1 cellular context compared by ENCODE assay signal in genomic region chr12:76084277-76085158, GRCh38.
TF ChIP-seq lines count a peak whose summit lies in the region.

Gene NAP1L1, minus strand, starts transcription at chr12:76084685. Its CDS starts 10,466 bp downstream, at chr12:76074219.

TF ChIP-seq in HepG2, 621 proteins besides CTCF, POLR2A, EP300 and RAD21 (continued from another document and continues in another):
- TF ChIP-seq ZNF567 (CRISPR knock-in tag; IDR thresholded peaks at IDR 0.05; ENCODE audit: borderline replicate concordance) (no peak), TARDBP (CRISPR knock-in tag; IDR thresholded peaks at IDR 0.05) (no peak; the same call in 1 of the 2 replicates), TBL1XR1 (IDR thresholded peaks at IDR 0.05; ENCODE audit: borderline replicate concordance, low read length, partially characterized antibody) (no peak), XBP1 (CRISPR knock-in tag; IDR thresholded peaks at IDR 0.05) (no peak), ZBTB4 (CRISPR knock-in tag; IDR thresholded peaks at IDR 0.05; ENCODE audit: borderline replicate concordance) (0 out of 2 replicates have a peak, but pooled peaks have one; percentile 48), ZKSCAN8 (CRISPR knock-in tag; IDR thresholded peaks at IDR 0.05; ENCODE audit: borderline replicate concordance) (no peak), ZNF260 (CRISPR knock-in tag; IDR thresholded peaks at IDR 0.05; ENCODE audit: borderline replicate concordance, low read depth) (no peak), SKIL (CRISPR knock-in tag; IDR thresholded peaks at IDR 0.05; ENCODE audit: borderline replicate concordance) (no peak; the same call in 1 of the 2 replicates), CERS6 (CRISPR knock-in tag; IDR thresholded peaks at IDR 0.05) (no peak), GLI4 (CRISPR knock-in tag; IDR thresholded peaks at IDR 0.05; ENCODE audit: borderline replicate concordance) (no peak), DPF2 (CRISPR knock-in tag; IDR thresholded peaks at IDR 0.05; ENCODE audit: borderline replicate concordance, low read depth) (no peak), NFKBIZ (CRISPR knock-in tag; IDR thresholded peaks at IDR 0.05) (no peak), RARG (CRISPR knock-in tag; IDR thresholded peaks at IDR 0.05; ENCODE audit: low read depth) (no peak), THAP7 (CRISPR knock-in tag; IDR thresholded peaks at IDR 0.05) (no peak), ZNF879 (CRISPR knock-in tag; IDR thresholded peaks at IDR 0.05) (peak; percentile 25; the same call in 1 of the 2 replicates), SALL2 (CRISPR knock-in tag; IDR thresholded peaks at IDR 0.05) (peak; percentile 72), ASH2L (IDR thresholded peaks at IDR 0.05; ENCODE audit: insufficient read length, low read depth, low read length) (peak; percentile 65), ZNF282 (IDR thresholded peaks at IDR 0.05; ENCODE audit: partially characterized antibody) (no peak), ZNF264 (CRISPR knock-in tag; IDR thresholded peaks at IDR 0.05) (0 out of 2 replicates have a peak, but pooled peaks have one; percentile 22), ZNF772 (CRISPR knock-in tag; IDR thresholded peaks at IDR 0.05) (no peak), HMG20B (CRISPR knock-in tag; conservative IDR thresholded peaks at IDR 0.05) (no peak), DDIT3 (CRISPR knock-in tag; IDR thresholded peaks at IDR 0.05) (no peak), EED (CRISPR knock-in tag; IDR thresholded peaks at IDR 0.05) (0 out of 2 replicates have a peak, but pooled peaks have one; percentile 15), TSC22D2 (CRISPR knock-in tag; IDR thresholded peaks at IDR 0.05; ENCODE audit: borderline replicate concordance) (no peak), ZNF331 (CRISPR knock-in tag; IDR thresholded peaks at IDR 0.05) (no peak), POGK (CRISPR knock-in tag; conservative IDR thresholded peaks at IDR 0.05) (no peak), ZBTB7A (CRISPR knock-in tag; IDR thresholded peaks at IDR 0.05) (no peak), TRAFD1 (CRISPR knock-in tag; IDR thresholded peaks at IDR 0.05; ENCODE audit: borderline replicate concordance) (no peak), ZNF557 (CRISPR knock-in tag; IDR thresholded peaks at IDR 0.05) (no peak), ZNF761 (CRISPR knock-in tag; conservative IDR thresholded peaks at IDR 0.05) (no peak), ZNF446 (CRISPR knock-in tag; IDR thresholded peaks at IDR 0.05) (no peak; the same call in 1 of the 2 replicates), PBX2 (CRISPR knock-in tag; IDR thresholded peaks at IDR 0.05) (no peak), NR2C2 (CRISPR knock-in tag; IDR thresholded peaks at IDR 0.05; ENCODE audit: borderline replicate concordance) (no peak; the same call in 1 of the 2 replicates), MLXIP (CRISPR knock-in tag; IDR thresholded peaks at IDR 0.05; ENCODE audit: borderline replicate concordance) (no peak), ATRX (CRISPR knock-in tag; IDR thresholded peaks at IDR 0.05; ENCODE audit: borderline replicate concordance) (no peak), CENPX (CRISPR knock-in tag; IDR thresholded peaks at IDR 0.05) (no peak), KLF15 (CRISPR knock-in tag; IDR thresholded peaks at IDR 0.05; ENCODE audit: borderline replicate concordance) (no peak; the same call in 1 of the 2 replicates), CCAR2 (optimal IDR thresholded peaks at IDR 0.05; ENCODE audit: low read depth, low read length) (no peak), NFIB (CRISPR knock-in tag; IDR thresholded peaks at IDR 0.05; ENCODE audit: borderline replicate concordance) (no peak), SMAD1 (CRISPR knock-in tag; IDR thresholded peaks at IDR 0.05; ENCODE audit: borderline replicate concordance, low read depth) (peak; percentile 16; the same call in 1 of the 2 replicates), ZFYVE20 (CRISPR knock-in tag; IDR thresholded peaks at IDR 0.05; ENCODE audit: borderline replicate concordance, low read depth) (no peak), ZNF562 (CRISPR knock-in tag; IDR thresholded peaks at IDR 0.05; ENCODE audit: borderline replicate concordance) (no peak), ELF3 (CRISPR knock-in tag; IDR thresholded peaks at IDR 0.05) (no peak), ISL2 (CRISPR knock-in tag; IDR thresholded peaks at IDR 0.05) (peak; percentile 31; the same call in 1 of the 2 replicates), MXD3 (CRISPR knock-in tag; IDR thresholded peaks at IDR 0.05) (0 out of 2 replicates have a peak, but pooled peaks have one; percentile 37), POGZ (CRISPR knock-in tag; IDR thresholded peaks at IDR 0.05) (peak; percentile 30; the same call in 1 of the 2 replicates), ATF4 (CRISPR knock-in tag; IDR thresholded peaks at IDR 0.05) (no peak), REPIN1 (CRISPR knock-in tag; IDR thresholded peaks at IDR 0.05; ENCODE audit: borderline replicate concordance, low read depth) (no peak; the same call in 1 of the 2 replicates), FOXP1 (IDR thresholded peaks at IDR 0.05) (no peak), FOXP1 (CRISPR knock-in tag; IDR thresholded peaks at IDR 0.05) (peak; percentile 3; the same call in 1 of the 2 replicates), ZNF670 (CRISPR knock-in tag; IDR thresholded peaks at IDR 0.05; ENCODE audit: borderline replicate concordance) (no peak)
